ENCODE assay signal across 9 cellular contexts in genomic region chr6:14728396-14729024, GRCh38.
DNase-seq lines count a peak whose midpoint lies in the region; ATAC-seq, FAIRE-seq and TF ChIP-seq lines count a peak whose summit lies in the region.
"Had no signal": no experiment of that assay in that cellular context is flagged by ENCODE, and none has a peak within 500 bp of the region (broad histone marks: within the 10 kb centered on the region; RNA-seq: fewer than 3 reads in every experiment).

No MANE protein-coding gene starts in this region.

- H2AFZ ChIP-seq in fibroblast of lung (ENCODE audit: low read length) = no peak overlapping the region

- intact Hi-C loops in pancreas (cut with DNase I) = no loop called here

- peak in 3 of 4 donors; percentile 34 to 71 (median 65) for ATAC-seq in pancreas
- no peak for ATAC-seq in HG03342 (IDR thresholded peaks at IDR 0.05; ENCODE audit: unreplicated experiment)
- ATAC-seq in HG03354 (IDR thresholded peaks at IDR 0.05; ENCODE audit: poor library complexity, severe bottlenecking, unreplicated experiment) = no peak

- 69 to 74% methylated on average over 10 of the region's 10 CpGs for WGBS in pancreas, 2 donors

- H3K9me3 ChIP-seq in fibroblast of lung (ENCODE audit: control insufficient read depth, insufficient read depth, low read depth, low read length) = no peaks in the 10 kb centered on the region
- H3K9me3 ChIP-seq in pancreas = no peaks in the 10 kb centered on the region

- H3K4me3 ChIP-seq in fibroblast of lung (replicated peaks in 1 of 4; ENCODE audit: control extremely low read depth in 1 of 4, insufficient read depth in 1 of 4, low read depth in 3 of 4, low read length in 4 of 4) (no peak overlapping the region), pancreas (no peak overlapping the region)

- H3K27me3 ChIP-seq in fibroblast of lung (ENCODE audit: control insufficient read depth, insufficient read depth, low read length) (no peaks in the 10 kb centered on the region), pancreas (no peaks in the 10 kb centered on the region)

- DNase-seq in GM03348 (ENCODE audit: low spot score) (peak; percentile 54), NOMO-1 treated with dmso at 0.1 percent for 144 hours (lab: John Stamatoyannopoulos, UW; ENCODE audit: unreplicated experiment) (peak; percentile 50), fibroblast of lung (ENCODE audit: low read depth in 2 of 2) (peak; percentile 67 to 94), pancreas (peak in 1 of 6 donors; percentile 52)
- DNase-seq in NK-92 treated with Interleukin-12 subunit alpha and Interleukin-12 subunit beta, amount 100 ng/mL, for 24 hours (lab: John Stamatoyannopoulos, UW) = no peak
- DNase-seq in stimulated activated CD4-positive, alpha-beta T cell treated with anti-CD3 and anti-CD28 coated beads, Interleukin-2, amount 100 ng/mL, for 48 hours = no peak
- DNase-seq: NCI-H1694 had no signal

- no peak for FAIRE-seq in pancreas (lab: Jason Lieb, UNC)

- H3K4me2 ChIP-seq in fibroblast of lung (ENCODE audit: extremely low read depth, insufficient read depth, low read length) = no peak overlapping the region

- H3K36me3 ChIP-seq in fibroblast of lung (ENCODE audit: control insufficient read depth, insufficient read depth, low read length) (no peaks in the 10 kb centered on the region), pancreas (no peaks in the 10 kb centered on the region)

- TF ChIP-seq CTCF in fibroblast of lung (conservative IDR thresholded peaks at IDR 0.05 in 1 of 2, IDR thresholded peaks at IDR 0.05 in 1 of 2; ENCODE audit: low read depth in 1 of 2, low read length in 2 of 2) (no peak), pancreas (IDR thresholded peaks at IDR 0.05) (no peak)

- H3K9ac ChIP-seq in fibroblast of lung (ENCODE audit: insufficient read depth, low read length) = no peak overlapping the region

- H3K27ac ChIP-seq in fibroblast of lung (ENCODE audit: insufficient read depth, low read length) (peak overlapping the region; percentile 24), pancreas (peak overlapping the region in 1 of 4 donors; percentile 37)

- H4K20me1 ChIP-seq in fibroblast of lung (ENCODE audit: control insufficient read depth, extremely low read depth, insufficient read depth, low read length) = no peaks in the 10 kb centered on the region

- no peaks in the 10 kb centered on the region for H3K79me2 ChIP-seq in fibroblast of lung (ENCODE audit: control insufficient read depth, insufficient read depth, low read length)

- H3K4me1 ChIP-seq in fibroblast of lung (ENCODE audit: control insufficient read depth, extremely low read depth, insufficient read depth, low read length) (peaks cover 10% of the 10 kb centered on the region), pancreas (no peaks in the 10 kb centered on the region)

Comparison
In these comparisons a context has a peak if more than half of its experiments do, and no peak if none do; other contexts are left out.
1. DNase-seq: peak in GM03348 (single experiment), NOMO-1 treated with dmso at 0.1 percent for 144 hours (single experiment) and fibroblast of lung (2 of 2); none in NK-92 treated with Interleukin-12 subunit alpha and Interleukin-12 subunit beta, amount 100 ng/mL, for 24 hours (single experiment) and stimulated activated CD4-positive, alpha-beta T cell treated with anti-CD3 and anti-CD28 coated beads, Interleukin-2, amount 100 ng/mL, for 48 hours (0 of 2).
2. ATAC-seq: peak in pancreas (3 of 4); none in HG03342 (single experiment) and HG03354 (single experiment).